In genomic region chr20:62957136-62958117, GRCh38 we compare ENCODE assay signal across 23 cellular contexts. TPM values are rescaled to one million over a fixed set of nuclear protein-coding genes. Genes with fewer than 3 reads are reported as not detected.
"Had no signal": no experiment of that assay in that cellular context is flagged by ENCODE, and none has a peak within 500 bp of the region (broad histone marks: within the 10 kb centered on the region; RNA-seq: fewer than 3 reads in every experiment).

No MANE protein-coding gene starts in this region.

- H3K4me3 ChIP-seq: adrenal gland, breast epithelium, colonic mucosa, esophagus muscularis mucosa, gastrocnemius medialis, stomach, suprapubic skin, tibial nerve, uterus had no signal

- H3K27me3 ChIP-seq: adrenal gland, breast epithelium, colonic mucosa, esophagus muscularis mucosa, gastrocnemius medialis, stomach, suprapubic skin, tibial nerve, uterus had no signal

- H3K27ac ChIP-seq: adrenal gland, breast epithelium, colonic mucosa, esophagus muscularis mucosa, gastrocnemius medialis, parathyroid adenoma, stomach, suprapubic skin, tibial nerve, uterus had no signal

- H3K36me3 ChIP-seq: adrenal gland, breast epithelium, colonic mucosa, gastrocnemius medialis, uterus had no signal

- H3K79me2 ChIP-seq: parathyroid adenoma had no signal

- H2AFZ ChIP-seq: parathyroid adenoma had no signal

- FAIRE-seq: small intestine had no signal

- H3K9me3 ChIP-seq: adrenal gland, breast epithelium, colonic mucosa, esophagus muscularis mucosa, gastrocnemius medialis, stomach, suprapubic skin, tibial nerve, uterus had no signal

- DNase-seq: activated B cell treated with CpG ODN at 0.5 μM for 24 hours; activated CD4-positive, alpha-beta memory T cell treated with anti-CD3 and anti-CD28 coated beads, Interleukin-2, amount 10 ng/mL, durations not matched to agents 7 days and 5 days; activated CD4-positive, alpha-beta T cell treated with anti-CD3 and anti-CD28 coated beads for 4 hours; activated gamma-delta T cell treated with Interleukin-2 at 50 U/mL for 16 hours; adrenal gland; colonic mucosa; gastrocnemius medialis; hypothalamus; left ventricle myocardium superior; small intestine; stimulated activated CD4-positive, alpha-beta T cell treated with anti-CD3 and anti-CD28 coated beads, Interleukin-15, amount 100 ng/mL, for 24 hours; stomach; T1000; uterus had no signal

- H3K9ac ChIP-seq: parathyroid adenoma had no signal

- ATAC-seq: gastrocnemius medialis; left ventricle myocardium superior; sciatic nerve; stimulated activated memory B cell treated with anti-CD40 and anti-IgM and Interleukin-4, amounts not matched to agents 10 μg/mL and 1 μg/mL and 100 μg/mL, for 72 hours had no signal

RNA-seq across cellular contexts. Expression of gene SLC17A9, which starts 4.9 kb away (rescaled TPM):
- total RNA-seq: myocyte had no signal

RNA-seq across cellular contexts. Expression of gene BHLHE23, which starts 49.3 kb away (rescaled TPM):
- total RNA-seq: activated B cell treated with CpG ODN at 0.5 μM for 24 hours; activated CD4-positive, alpha-beta memory T cell treated with anti-CD3 and anti-CD28 coated beads, Interleukin-2, amount 10 ng/mL, durations not matched to agents 7 days and 5 days; adrenal gland; breast epithelium; colonic mucosa; esophagus muscularis mucosa; gastrocnemius medialis; left ventricle myocardium superior; mononuclear cell; myocyte; sciatic nerve; suprapubic skin; tibial nerve; uterus had no signal
- polyA plus RNA-seq: adrenal gland, small intestine, stomach had no signal
